Comparison of ENCODE assay signal across 1 cellular context in genomic region chr1:43982798-43983197, GRCh38.
A peak's percentile ranks its signal among the peaks of the same experiment; 100 is the strongest.
TF ChIP-seq lines count a peak whose summit lies in the region.

No MANE protein-coding gene starts in this region.

TF ChIP-seq in HepG2, 621 proteins besides CTCF, POLR2A, EP300 and RAD21:
- TF ChIP-seq CERS6 (CRISPR knock-in tag; IDR thresholded peaks at IDR 0.05), result no peak
- TF ChIP-seq CEBPB (IDR thresholded peaks at IDR 0.05; ENCODE audit: borderline replicate concordance, low read depth, low read length), result peak; percentile 21; the same call in 1 of the 2 replicates
- TF ChIP-seq ZBTB33 (CRISPR knock-in tag; IDR thresholded peaks at IDR 0.05), result peak; percentile 42; the same call in 1 of the 2 replicates
- no peak for TF ChIP-seq ZFYVE20 (CRISPR knock-in tag; IDR thresholded peaks at IDR 0.05; ENCODE audit: borderline replicate concordance, low read depth)
- TF ChIP-seq ARNT2 (CRISPR knock-in tag; IDR thresholded peaks at IDR 0.05; ENCODE audit: low read depth), result no peak
- no peak for TF ChIP-seq SRF (IDR thresholded peaks at IDR 0.05; ENCODE audit: low read depth, low read length)
